ENCODE assay signal across 1 cellular context in the genomic region with DNA sequence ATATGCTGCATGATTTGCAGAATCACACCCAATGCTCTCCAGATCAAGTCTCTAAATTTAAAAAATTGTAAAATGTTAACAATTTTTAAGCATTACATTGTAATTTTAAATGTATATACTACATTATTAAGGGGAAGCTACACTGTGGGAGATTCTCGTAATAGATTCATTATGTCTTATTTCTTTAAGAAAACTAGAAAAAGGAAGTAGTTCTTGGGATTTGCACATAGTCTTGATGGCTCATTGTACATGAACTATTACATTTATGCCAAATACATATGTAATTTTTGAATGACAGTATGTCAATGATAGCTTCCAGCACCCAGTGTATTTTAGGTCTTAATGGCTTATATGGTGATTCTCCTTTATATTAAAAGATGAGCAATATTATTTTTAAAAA.
TF ChIP-seq lines count a peak whose summit lies in the region.

No MANE protein-coding gene starts in this region.

TF ChIP-seq in GM23338, 12 proteins besides CTCF, POLR2A, EP300 and RAD21 (continued from another document):
- TF ChIP-seq, protein P1, sequence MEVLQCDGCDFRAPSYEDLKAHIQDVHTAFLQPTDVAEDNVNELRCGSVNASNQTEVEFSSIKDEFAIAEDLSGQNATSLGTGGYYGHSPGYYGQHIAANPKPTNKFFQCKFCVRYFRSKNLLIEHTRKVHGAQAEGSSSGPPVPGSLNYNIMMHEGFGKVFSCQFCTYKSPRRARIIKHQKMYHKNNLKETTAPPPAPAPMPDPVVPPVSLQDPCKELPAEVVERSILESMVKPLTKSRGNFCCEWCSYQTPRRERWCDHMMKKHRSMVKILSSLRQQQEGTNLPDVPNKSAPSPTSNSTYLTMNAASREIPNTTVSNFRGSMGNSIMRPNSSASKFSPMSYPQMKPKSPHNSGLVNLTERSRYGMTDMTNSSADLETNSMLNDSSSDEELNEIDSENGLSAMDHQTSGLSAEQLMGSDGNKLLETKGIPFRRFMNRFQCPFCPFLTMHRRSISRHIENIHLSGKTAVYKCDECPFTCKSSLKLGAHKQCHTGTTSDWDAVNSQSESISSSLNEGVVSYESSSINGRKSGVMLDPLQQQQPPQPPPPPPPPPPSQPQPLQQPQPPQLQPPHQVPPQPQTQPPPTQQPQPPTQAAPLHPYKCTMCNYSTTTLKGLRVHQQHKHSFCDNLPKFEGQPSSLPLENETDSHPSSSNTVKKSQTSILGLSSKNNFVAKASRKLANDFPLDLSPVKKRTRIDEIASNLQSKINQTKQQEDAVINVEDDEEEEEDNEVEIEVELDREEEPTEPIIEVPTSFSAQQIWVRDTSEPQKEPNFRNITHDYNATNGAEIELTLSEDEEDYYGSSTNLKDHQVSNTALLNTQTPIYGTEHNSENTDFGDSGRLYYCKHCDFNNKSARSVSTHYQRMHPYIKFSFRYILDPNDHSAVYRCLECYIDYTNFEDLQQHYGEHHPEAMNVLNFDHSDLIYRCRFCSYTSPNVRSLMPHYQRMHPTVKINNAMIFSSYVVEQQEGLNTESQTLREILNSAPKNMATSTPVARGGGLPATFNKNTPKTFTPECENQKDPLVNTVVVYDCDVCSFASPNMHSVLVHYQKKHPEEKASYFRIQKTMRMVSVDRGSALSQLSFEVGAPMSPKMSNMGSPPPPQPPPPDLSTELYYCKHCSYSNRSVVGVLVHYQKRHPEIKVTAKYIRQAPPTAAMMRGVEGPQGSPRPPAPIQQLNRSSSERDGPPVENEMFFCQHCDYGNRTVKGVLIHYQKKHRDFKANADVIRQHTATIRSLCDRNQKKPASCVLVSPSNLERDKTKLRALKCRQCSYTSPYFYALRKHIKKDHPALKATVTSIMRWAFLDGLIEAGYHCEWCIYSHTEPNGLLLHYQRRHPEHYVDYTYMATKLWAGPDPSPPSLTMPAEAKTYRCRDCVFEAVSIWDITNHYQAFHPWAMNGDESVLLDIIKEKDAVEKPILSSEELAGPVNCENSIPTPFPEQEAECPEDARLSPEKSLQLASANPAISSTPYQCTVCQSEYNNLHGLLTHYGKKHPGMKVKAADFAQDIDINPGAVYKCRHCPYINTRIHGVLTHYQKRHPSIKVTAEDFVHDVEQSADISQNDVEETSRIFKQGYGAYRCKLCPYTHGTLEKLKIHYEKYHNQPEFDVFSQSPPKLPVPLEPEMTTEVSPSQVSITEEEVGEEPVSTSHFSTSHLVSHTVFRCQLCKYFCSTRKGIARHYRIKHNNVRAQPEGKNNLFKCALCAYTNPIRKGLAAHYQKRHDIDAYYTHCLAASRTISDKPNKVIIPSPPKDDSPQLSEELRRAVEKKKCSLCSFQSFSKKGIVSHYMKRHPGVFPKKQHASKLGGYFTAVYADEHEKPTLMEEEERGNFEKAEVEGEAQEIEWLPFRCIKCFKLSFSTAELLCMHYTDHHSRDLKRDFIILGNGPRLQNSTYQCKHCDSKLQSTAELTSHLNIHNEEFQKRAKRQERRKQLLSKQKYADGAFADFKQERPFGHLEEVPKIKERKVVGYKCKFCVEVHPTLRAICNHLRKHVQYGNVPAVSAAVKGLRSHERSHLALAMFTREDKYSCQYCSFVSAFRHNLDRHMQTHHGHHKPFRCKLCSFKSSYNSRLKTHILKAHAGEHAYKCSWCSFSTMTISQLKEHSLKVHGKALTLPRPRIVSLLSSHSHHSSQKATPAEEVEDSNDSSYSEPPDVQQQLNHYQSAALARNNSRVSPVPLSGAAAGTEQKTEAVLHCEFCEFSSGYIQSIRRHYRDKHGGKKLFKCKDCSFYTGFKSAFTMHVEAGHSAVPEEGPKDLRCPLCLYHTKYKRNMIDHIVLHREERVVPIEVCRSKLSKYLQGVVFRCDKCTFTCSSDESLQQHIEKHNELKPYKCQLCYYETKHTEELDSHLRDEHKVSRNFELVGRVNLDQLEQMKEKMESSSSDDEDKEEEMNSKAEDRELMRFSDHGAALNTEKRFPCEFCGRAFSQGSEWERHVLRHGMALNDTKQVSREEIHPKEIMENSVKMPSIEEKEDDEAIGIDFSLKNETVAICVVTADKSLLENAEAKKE (CRISPR knock-in tag; IDR thresholded peaks at IDR 0.05): no peak
- no peak for TF ChIP-seq EZH2 (IDR thresholded peaks at IDR 0.05; ENCODE audit: low read depth, unreplicated experiment)
- TF ChIP-seq STAT1 (IDR thresholded peaks at IDR 0.05; ENCODE audit: unreplicated experiment): no peak
- TF ChIP-seq, protein P2, sequence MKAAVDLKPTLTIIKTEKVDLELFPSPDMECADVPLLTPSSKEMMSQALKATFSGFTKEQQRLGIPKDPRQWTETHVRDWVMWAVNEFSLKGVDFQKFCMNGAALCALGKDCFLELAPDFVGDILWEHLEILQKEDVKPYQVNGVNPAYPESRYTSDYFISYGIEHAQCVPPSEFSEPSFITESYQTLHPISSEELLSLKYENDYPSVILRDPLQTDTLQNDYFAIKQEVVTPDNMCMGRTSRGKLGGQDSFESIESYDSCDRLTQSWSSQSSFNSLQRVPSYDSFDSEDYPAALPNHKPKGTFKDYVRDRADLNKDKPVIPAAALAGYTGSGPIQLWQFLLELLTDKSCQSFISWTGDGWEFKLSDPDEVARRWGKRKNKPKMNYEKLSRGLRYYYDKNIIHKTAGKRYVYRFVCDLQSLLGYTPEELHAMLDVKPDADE (IDR thresholded peaks at IDR 0.05): no peak
- no peak for TF ChIP-seq ZNF114 (CRISPR knock-in tag; IDR thresholded peaks at IDR 0.05)
